In the genomic region with DNA sequence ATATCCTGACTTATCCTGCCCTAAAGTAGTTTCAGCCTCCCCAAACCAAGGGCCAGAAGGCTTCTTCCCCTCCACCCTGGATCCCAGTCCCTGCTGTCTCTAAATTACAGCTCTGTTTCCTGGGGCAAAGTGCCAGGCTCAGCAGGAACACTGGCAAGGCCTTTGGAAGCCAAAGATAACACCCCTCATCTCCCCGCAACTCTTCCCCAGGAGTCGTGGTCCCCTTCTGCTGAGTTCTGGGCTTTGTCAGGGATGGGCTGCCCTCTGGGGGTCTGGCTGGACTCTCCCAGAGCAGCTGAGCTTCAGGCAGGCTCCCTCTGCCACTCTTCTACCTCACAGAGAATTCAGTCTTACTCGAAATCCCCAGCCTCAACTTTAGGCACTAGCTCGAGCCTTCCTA, we compare ENCODE assay signal across 22 cellular contexts. TPM values are rescaled to one million over a fixed set of nuclear protein-coding genes. Genes with fewer than 3 reads are reported as not detected.
A peak's percentile ranks its signal among the peaks of the same experiment; 100 is the strongest.
DNase-seq lines count a peak whose midpoint lies in the region; ATAC-seq and TF ChIP-seq lines count a peak whose summit lies in the region.
"Had no signal": no experiment of that assay in that cellular context is flagged by ENCODE, and none has a peak within 500 bp of the region (broad histone marks: within the 10 kb centered on the region; RNA-seq: fewer than 3 reads in every experiment).

No MANE protein-coding gene starts in this region.

- no peaks in the 10 kb centered on the region for H3K27me3 ChIP-seq in spleen (replicated peaks in 1 of 7)
- no peaks in the 10 kb centered on the region for H3K27me3 ChIP-seq in stomach
- H3K27me3 ChIP-seq: ascending aorta, foreskin keratinocyte, pancreas, sigmoid colon had no signal

- H3K4me1 ChIP-seq in spleen: peaks cover 0 to 37% (median 14%) of the 10 kb centered on the region in 6 donors
- H3K4me1 ChIP-seq in stomach: peaks cover 0 to 9% (median 3%) of the 10 kb centered on the region in 4 donors
- H3K4me1 ChIP-seq: pancreas had no signal

- no peak for TF ChIP-seq EP300 in stomach (IDR thresholded peaks at IDR 0.05)

- H3K4me3 ChIP-seq in spleen: no peak overlapping the region
- H3K4me3 ChIP-seq in stomach: no peak overlapping the region
- H3K4me3 ChIP-seq: ascending aorta, K562, pancreas, sigmoid colon had no signal

- peaks cover 0 to 7% (median 2%) of the 10 kb centered on the region in 7 donors for H3K9me3 Mint-ChIP-seq in CD14-positive monocyte
- H3K9me3 Mint-ChIP-seq: activated B cell treated with CpG ODN at 0.5 μM for 24 hours; activated naive CD4-positive, alpha-beta T cell treated with anti-CD3 and anti-CD28 coated beads, Interleukin-2, amount 10 ng/mL, durations not matched to agents 7 days and 5 days; memory B cell; naive thymus-derived CD8-positive, alpha-beta T cell; stimulated activated naive CD8-positive, alpha-beta T cell treated with anti-CD3 and anti-CD28 coated beads, Interleukin-15, Interleukin-2, amounts not matched to agents 100 ng/mL and 50 ng/mL, for 24 hours had no signal

- ATAC-seq in left ventricle myocardium superior (peak; percentile 49), GM21390 (IDR thresholded peaks at IDR 0.05; ENCODE audit: unreplicated experiment) (no peak)
- ATAC-seq: foreskin keratinocyte; HCT116; K562; naive thymus-derived CD8-positive, alpha-beta T cell had no signal

- TF ChIP-seq CTCF in CD14-positive monocyte (IDR thresholded peaks at IDR 0.05): no peak
- no peak for TF ChIP-seq CTCF in spleen (IDR thresholded peaks at IDR 0.05 in 8 of 11, conservative IDR thresholded peaks at IDR 0.05 in 3 of 11)
- no peak for TF ChIP-seq CTCF in stomach (IDR thresholded peaks at IDR 0.05)

- peak overlapping the region in 1 of 2 donors; percentile 35 for H3K4me3 Mint-ChIP-seq in CD14-positive monocyte
- H3K4me3 Mint-ChIP-seq: activated B cell treated with CpG ODN at 0.5 μM for 24 hours; activated naive CD4-positive, alpha-beta T cell treated with anti-CD3 and anti-CD28 coated beads, Interleukin-2, amount 10 ng/mL, durations not matched to agents 7 days and 5 days; memory B cell; naive thymus-derived CD8-positive, alpha-beta T cell; stimulated activated naive CD8-positive, alpha-beta T cell treated with anti-CD3 and anti-CD28 coated beads, Interleukin-15, Interleukin-2, amounts not matched to agents 100 ng/mL and 50 ng/mL, for 24 hours had no signal

- no peak for DNase-seq in CD14-positive monocyte (ENCODE audit: low spot score)
- DNase-seq in HT1080 (ENCODE audit: low read depth): peak; percentile 28
- DNase-seq in brain pericyte (ENCODE audit: low read depth, low spot score): peak; percentile 21
- peak; percentile 46 for DNase-seq in left ventricle myocardium superior
- no peak for DNase-seq in spleen
- no peak for DNase-seq in DMS53 treated with DMSO at 0.1 percent for 48 hours (lab: John Stamatoyannopoulos, UW; ENCODE audit: unreplicated experiment)
- DNase-seq in stomach: no peak
- DNase-seq: activated B cell treated with CpG ODN at 0.5 μM for 24 hours; activated naive CD4-positive, alpha-beta T cell treated with anti-CD3 and anti-CD28 coated beads, Interleukin-2, amount 10 ng/mL, durations not matched to agents 7 days and 5 days; activated T-cell treated with anti-CD3 and anti-CD28 coated beads, Interleukin-2, amount 50 U/mL, for 48 hours; foreskin keratinocyte; naive thymus-derived CD8-positive, alpha-beta T cell; NCI-H187; pancreas; sigmoid colon; trophoblast cell had no signal

- H3K36me3 ChIP-seq in spleen: no peaks in the 10 kb centered on the region
- H3K36me3 ChIP-seq in stomach: no peaks in the 10 kb centered on the region
- H3K36me3 ChIP-seq: ascending aorta, pancreas, sigmoid colon had no signal

- H3K4me1 Mint-ChIP-seq in CD14-positive monocyte: peaks cover 50% of the 10 kb centered on the region

- WGBS in spleen, 5 donors: 74 to 88% (median 82%) methylated on average over 4 of the region's 4 CpGs
- 63 to 83% (median 74%) methylated on average over 4 of the region's 4 CpGs for WGBS in stomach, 5 donors

- H3K27me3 Mint-ChIP-seq in CD14-positive monocyte (ENCODE audit: low read depth in 3 of 3): peaks cover 3 to 10% (median 7%) of the 10 kb centered on the region in 3 donors

- peak overlapping the region in 4 of 8 donors; percentile 38 to 63 (median 55) for H3K27ac ChIP-seq in spleen
- H3K27ac ChIP-seq in stomach: peak overlapping the region in 1 of 5 donors; percentile 23
- H3K27ac ChIP-seq: foreskin keratinocyte, pancreas had no signal

- peak overlapping the region in 5 of 7 donors; percentile 19 to 70 (median 54) for H3K27ac Mint-ChIP-seq in CD14-positive monocyte
- H3K27ac Mint-ChIP-seq: activated B cell treated with CpG ODN at 0.5 μM for 24 hours; activated naive CD4-positive, alpha-beta T cell treated with anti-CD3 and anti-CD28 coated beads, Interleukin-2, amount 10 ng/mL, durations not matched to agents 7 days and 5 days; memory B cell; stimulated activated naive CD8-positive, alpha-beta T cell treated with anti-CD3 and anti-CD28 coated beads, Interleukin-15, Interleukin-2, amounts not matched to agents 100 ng/mL and 50 ng/mL, for 24 hours had no signal

- no peaks in the 10 kb centered on the region for H3K9me3 ChIP-seq in spleen
- no peaks in the 10 kb centered on the region for H3K9me3 ChIP-seq in stomach
- H3K9me3 ChIP-seq: ascending aorta, pancreas, sigmoid colon had no signal

- no peak for TF ChIP-seq POLR2A in spleen (IDR thresholded peaks at IDR 0.05)
- TF ChIP-seq POLR2A in stomach (IDR thresholded peaks at IDR 0.05): no peak

- H3K36me3 Mint-ChIP-seq in CD14-positive monocyte: peaks cover 0 to 8% of the 10 kb centered on the region in 2 donors
- H3K36me3 Mint-ChIP-seq: activated naive CD4-positive, alpha-beta T cell treated with anti-CD3 and anti-CD28 coated beads, Interleukin-2, amount 10 ng/mL, durations not matched to agents 7 days and 5 days; memory B cell; naive thymus-derived CD8-positive, alpha-beta T cell had no signal

- intact Hi-C loops in CD14-positive monocyte (cut with micrococcal nuclease): loop anchor here (5.0 to 10.0 kb wide), 2 partner anchors 251 to 274 kb away; no protein-coding TSS in a partner anchor
- intact Hi-C loops in left ventricle myocardium superior (cut with micrococcal nuclease): loop anchor here (10.0 kb wide), 1 partner anchor 114 kb away; no protein-coding TSS in a partner anchor
- intact Hi-C loops in spleen (cut with DNase I; ENCODE audit: low total_unique reads): no loop called here
- intact Hi-C loops in stomach (cut with DNase I; ENCODE audit: low total_unique reads): loop anchor here (5.0 kb wide), 1 partner anchor 331 kb away; no protein-coding TSS in a partner anchor

RNA-seq across cellular contexts. Expression of gene AMPD3, which starts 53.8 kb away (rescaled TPM):
- polyA plus RNA-seq in CD14-positive monocyte (10 to 100 TPM; 10.5 to 14.3 TPM), spleen (10 to 100 TPM in 2 of 3 donors, 1 to 10 TPM in 1; 9.3 to 16.1 (median 12.9) TPM), stomach (1 to 10 TPM; 4.1 to 6.6 (median 5.2) TPM)
- total RNA-seq in HT1080 (2014; rRNA removed; shearing (Covaris generic)): 4.5 and 6.8 TPM in 2 replicates
- 8.6 and 9.7 TPM in 2 replicates for polyA plus RNA-seq in HT1080 (2015; cell fraction: cytosol; rRNA removed)
- polyA plus RNA-seq in HT1080 (2015; cell fraction: nucleus; rRNA removed): 24.8 and 26.1 TPM in 2 replicates
- total RNA-seq in left ventricle myocardium superior (3.7 TPM), spleen (10 to 100 TPM; 19.1 to 54.7 (median 26.5) TPM), stomach (10 to 100 TPM in 3 of 5 donors, 1 to 10 TPM in 2; 7.7 to 20.4 (median 14.2) TPM)

Comparison
In these comparisons a context has a peak if more than half of its experiments do, and no peak if none do; other contexts are left out.
1. DNase-seq: peak in HT1080 (single experiment), brain pericyte (single experiment) and left ventricle myocardium superior (single experiment); none in CD14-positive monocyte (single experiment), spleen (single experiment), DMS53 treated with DMSO at 0.1 percent for 48 hours (single experiment) and stomach (single experiment).